Comparison of ENCODE assay signal across 12 cellular contexts in the genomic region with DNA sequence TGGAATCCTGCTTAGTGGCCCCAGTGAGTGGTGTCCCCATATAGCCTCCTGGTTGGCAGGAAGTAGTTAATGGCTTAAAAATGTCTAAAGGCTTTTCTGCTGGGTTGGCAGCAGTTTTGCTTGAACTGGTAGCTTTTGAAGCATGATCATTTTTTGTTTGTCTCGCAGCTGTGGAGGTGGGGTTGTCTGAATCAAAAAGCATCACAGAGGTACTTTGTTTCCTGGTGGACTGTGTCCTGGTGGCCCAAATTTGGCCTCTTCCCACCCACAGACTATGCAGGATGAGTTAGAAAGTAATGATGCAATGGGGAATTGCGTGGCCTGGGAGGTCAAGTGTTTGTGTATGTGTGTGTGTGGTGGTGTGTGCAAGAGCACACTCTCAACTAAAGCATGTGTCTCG.
DNase-seq lines count a peak whose midpoint lies in the region; FAIRE-seq and TF ChIP-seq lines count a peak whose summit lies in the region.
"Had no signal": no experiment of that assay in that cellular context is flagged by ENCODE, and none has a peak within 500 bp of the region (broad histone marks: within the 10 kb centered on the region; RNA-seq: fewer than 3 reads in every experiment).

No MANE protein-coding gene starts in this region.

- TF ChIP-seq CTCF in DOHH2 (IDR thresholded peaks at IDR 0.05; ENCODE audit: low read depth, low read length, poor library complexity, severe bottlenecking) (no peak), bronchial epithelial cell (IDR thresholded peaks at IDR 0.05; ENCODE audit: insufficient read depth, low read length, severe bottlenecking) (no peak), MM.1S (IDR thresholded peaks at IDR 0.05; ENCODE audit: low read length) (no peak)

- H3K36me3 ChIP-seq in DOHH2 (ENCODE audit: control insufficient read depth, low read length) (no peaks in the 10 kb centered on the region), bronchial epithelial cell (ENCODE audit: control insufficient read depth, insufficient read depth, low read length) (no peaks in the 10 kb centered on the region), mesenchymal stem cell (ENCODE audit: control insufficient read depth in 1 of 2, insufficient read depth in 2 of 2, low read depth in 1 of 2, low read length in 2 of 2) (no peaks in the 10 kb centered on the region), MM.1S (replicated peaks; ENCODE audit: insufficient read depth, low read length) (no peaks in the 10 kb centered on the region)

- no peak overlapping the region for H2AK5ac ChIP-seq in mesenchymal stem cell (ENCODE audit: low read length, severe bottlenecking)

- H3K27ac ChIP-seq in DOHH2 (ENCODE audit: low read depth, low read length): peak overlapping the region; percentile 20; the same call in 1 of the 2 replicates
- H3K27ac ChIP-seq in mesenchymal stem cell (ENCODE audit: low read length, poor library complexity, severe bottlenecking): no peak overlapping the region
- no peak overlapping the region for H3K27ac ChIP-seq in MM.1S (ENCODE audit: low read length)
- H3K27ac ChIP-seq: body of pancreas, KMS-11 had no signal

- no peak overlapping the region for H2BK5ac ChIP-seq in mesenchymal stem cell (ENCODE audit: low read depth, low read length, poor library complexity, severe bottlenecking)

- H2AFZ ChIP-seq in mesenchymal stem cell (ENCODE audit: low read depth, low read length) (no peak overlapping the region), MM.1S (ENCODE audit: low read length) (no peak overlapping the region)

- H3K4me2 ChIP-seq in DOHH2 (ENCODE audit: low read length) (peak overlapping the region; percentile 34), mesenchymal stem cell (ENCODE audit: low read length, poor library complexity, severe bottlenecking) (no peak overlapping the region), MM.1S (ENCODE audit: low read depth, low read length) (no peak overlapping the region)
- H3K4me2 ChIP-seq: KMS-11 had no signal

- peaks cover 41% of the 10 kb centered on the region for H3K4me1 ChIP-seq in DOHH2 (ENCODE audit: control insufficient read depth, low read length)
- peaks cover 10% of the 10 kb centered on the region for H3K4me1 ChIP-seq in mesenchymal stem cell (ENCODE audit: control insufficient read depth, insufficient read depth, low read depth, low read length)
- no peaks in the 10 kb centered on the region for H3K4me1 ChIP-seq in MM.1S (ENCODE audit: low read length)

- H3K9me2 ChIP-seq in DOHH2 (replicated peaks; ENCODE audit: control insufficient read depth, low read length): no peaks in the 10 kb centered on the region
- no peaks in the 10 kb centered on the region for H3K9me2 ChIP-seq in MM.1S (replicated peaks; ENCODE audit: insufficient read depth, low read length)

- no peaks in the 10 kb centered on the region for H3F3A ChIP-seq in DOHH2 (ENCODE audit: control insufficient read depth, insufficient read depth)
- no peaks in the 10 kb centered on the region for H3F3A ChIP-seq in MM.1S (ENCODE audit: insufficient read depth, low read length)

- H3K23ac ChIP-seq in mesenchymal stem cell (ENCODE audit: low read length in 2 of 2): no peak overlapping the region

- H3K9me3 ChIP-seq in DOHH2 (ENCODE audit: control insufficient read depth, insufficient read depth, low read length): no peaks in the 10 kb centered on the region
- H3K9me3 ChIP-seq in mesenchymal stem cell (ENCODE audit: control insufficient read depth, low read length): peaks cover 5% of the 10 kb centered on the region
- no peaks in the 10 kb centered on the region for H3K9me3 ChIP-seq in MM.1S (replicated peaks; ENCODE audit: insufficient read depth, low read length)

- H4K91ac ChIP-seq in mesenchymal stem cell (ENCODE audit: low read length): no peak overlapping the region

- H3K79me1 ChIP-seq in mesenchymal stem cell (replicated peaks; ENCODE audit: low read length, poor library complexity, severe bottlenecking): no peaks in the 10 kb centered on the region

- H2BK120ac ChIP-seq in mesenchymal stem cell (ENCODE audit: low read depth, low read length): no peak overlapping the region

- H2BK15ac ChIP-seq in mesenchymal stem cell (ENCODE audit: low read depth, poor library complexity, severe bottlenecking): no peak overlapping the region

- FAIRE-seq in HTR-8/SVneo (lab: Jason Lieb, UNC) (peak; percentile 4), bronchial epithelial cell (lab: Jason Lieb, UNC) (peak; percentile 90)

- DNase-seq in HTR-8/SVneo (ENCODE audit: insufficient read length, low spot score) (no peak), bronchial epithelial cell (ENCODE audit: low read depth) (no peak), mesenchymal stem cell (peak; percentile 81), cerebellum (ENCODE audit: low spot score) (no peak), COR-L47 (lab: John Stamatoyannopoulos, UW) (no peak), MM.1S (no peak), RKO (ENCODE audit: low spot score) (no peak)
- DNase-seq: activated CD4-positive, alpha-beta T cell treated with anti-CD3 and anti-CD28 coated beads, Interleukin-2, amount 10 ng/mL, durations not matched to agents 7 days and 5 days; CD8-positive, alpha-beta memory T cell had no signal

- H2BK12ac ChIP-seq in mesenchymal stem cell (ENCODE audit: low read length in 2 of 2): no peak overlapping the region

- peak overlapping the region in 1 of 2 experiments; percentile 73 for H3K18ac ChIP-seq in mesenchymal stem cell (ENCODE audit: low read depth in 1 of 2, low read length in 2 of 2)

- H3K79me2 ChIP-seq in DOHH2 (ENCODE audit: control insufficient read depth, low read length) (no peaks in the 10 kb centered on the region), MM.1S (ENCODE audit: low read length) (no peaks in the 10 kb centered on the region)

- H4K8ac ChIP-seq in mesenchymal stem cell (ENCODE audit: low read length): no peak overlapping the region

- peak overlapping the region; percentile 17; the same call in 1 of the 2 replicates for H3K4me3 ChIP-seq in DOHH2 (ENCODE audit: low read length)
- H3K4me3 ChIP-seq in bronchial epithelial cell (ENCODE audit: low read depth, low read length): no peak overlapping the region
- H3K4me3 ChIP-seq in mesenchymal stem cell (ENCODE audit: insufficient read depth in 1 of 2, low read depth in 1 of 2, low read length in 2 of 2): peak overlapping the region in 1 of 2 experiments; percentile 10
- H3K4me3 ChIP-seq in MM.1S (ENCODE audit: low read length): no peak overlapping the region
- H3K4me3 ChIP-seq: body of pancreas had no signal

- H3K9ac ChIP-seq in mesenchymal stem cell (ENCODE audit: low read length): peak overlapping the region; percentile 44
- H3K9ac ChIP-seq in MM.1S (ENCODE audit: low read length): no peak overlapping the region
- H3K9ac ChIP-seq: KMS-11 had no signal

- H3K27me3 ChIP-seq in DOHH2 (ENCODE audit: control insufficient read depth, low read length) (no peaks in the 10 kb centered on the region), bronchial epithelial cell (ENCODE audit: control insufficient read depth, insufficient read depth, low read length) (no peaks in the 10 kb centered on the region), mesenchymal stem cell (ENCODE audit: control insufficient read depth in 1 of 2, insufficient read depth in 1 of 2, low read length in 2 of 2) (peaks cover 0 to 19% of the 10 kb centered on the region in 2 experiments), MM.1S (replicated peaks; ENCODE audit: insufficient read depth, low read length) (no peaks in the 10 kb centered on the region)
- H3K27me3 ChIP-seq: body of pancreas had no signal

- H3K14ac ChIP-seq in mesenchymal stem cell (ENCODE audit: low read length in 2 of 2): no peak overlapping the region

- WGBS in mesenchymal stem cell: 64% methylated on average over 1 of the region's 3 CpGs

- H4K20me1 ChIP-seq in DOHH2 (ENCODE audit: control insufficient read depth, insufficient read depth, low read depth, low read length): no peaks in the 10 kb centered on the region
- H4K20me1 ChIP-seq in MM.1S (ENCODE audit: insufficient read depth, low read length): no peaks in the 10 kb centered on the region

- no peak overlapping the region for H3K4ac ChIP-seq in mesenchymal stem cell (ENCODE audit: low read depth in 1 of 2, low read length in 2 of 2)
